ENCODE assay signal across 8 cellular contexts in the genomic region with DNA sequence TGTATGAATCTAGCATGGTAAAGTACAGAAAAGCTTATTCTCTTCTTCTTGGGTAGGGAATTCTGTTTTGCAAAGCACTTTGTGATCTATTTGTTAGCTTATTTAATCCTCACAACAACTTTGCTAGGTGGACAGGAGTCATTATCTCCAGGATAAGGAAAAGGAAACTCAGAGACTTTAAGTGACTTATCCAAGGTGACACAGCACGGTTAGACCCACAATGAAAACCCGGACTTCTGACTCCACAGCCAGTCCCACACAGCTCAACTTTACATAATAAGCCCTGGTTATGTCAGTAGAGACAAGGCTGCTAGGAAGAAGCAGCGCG. TPM values are rescaled to one million over a fixed set of nuclear protein-coding genes. Genes with fewer than 3 reads are reported as not detected.
DNase-seq lines count a peak whose midpoint lies in the region; FAIRE-seq and TF ChIP-seq lines count a peak whose summit lies in the region.

No MANE protein-coding gene starts in this region.

- no peak for FAIRE-seq in HTR-8/SVneo (lab: Jason Lieb, UNC)

- TF ChIP-seq CTCF in BE2C (IDR thresholded peaks at IDR 0.05; ENCODE audit: low read depth, low read length) = no peak
- TF ChIP-seq CTCF in Loucy (conservative IDR thresholded peaks at IDR 0.05; ENCODE audit: low read length) = no peak
- no peak for TF ChIP-seq CTCF in nephron (IDR thresholded peaks at IDR 0.05; ENCODE audit: unreplicated experiment in 3 of 3)

- H3K36me3 Mint-ChIP-seq in nephron (ENCODE audit: low read depth) = peaks cover 7% of the 10 kb centered on the region

- H3F3A ChIP-seq in Loucy (ENCODE audit: low read depth) = no peaks in the 10 kb centered on the region

- H3K9me2 ChIP-seq in Loucy (replicated peaks; ENCODE audit: low read depth, low read length) = no peaks in the 10 kb centered on the region

- H3K27me3 Mint-ChIP-seq in nephron (ENCODE audit: low read depth) = no peaks in the 10 kb centered on the region

- H3K4me1 Mint-ChIP-seq in nephron = peaks cover 5% of the 10 kb centered on the region

- H3K79me2 ChIP-seq in Loucy (ENCODE audit: insufficient read depth, low read length) = peaks cover 44% of the 10 kb centered on the region

- H3K4me1 ChIP-seq in BE2C (peaks cover 13% of the 10 kb centered on the region), Loucy (ENCODE audit: insufficient read depth, low read length, poor library complexity, severe bottlenecking) (peaks cover 35% of the 10 kb centered on the region), duodenal mucosa (ENCODE audit: control insufficient read depth in 1 of 2, insufficient read depth in 2 of 2, low read length in 2 of 2) (peaks cover 25 to 41% of the 10 kb centered on the region in 2 donors)

- peak overlapping the region; percentile 89 to 96 (median 92) for H3K4me3 Mint-ChIP-seq in nephron

- H3K27me3 ChIP-seq in BE2C (no peaks in the 10 kb centered on the region), Loucy (ENCODE audit: insufficient read depth, low read length, poor library complexity, severe bottlenecking) (peaks cover 9% of the 10 kb centered on the region), duodenal mucosa (ENCODE audit: control insufficient read depth in 1 of 2, insufficient read depth in 2 of 2, low read length in 2 of 2) (no peaks in the 10 kb centered on the region)

- peak overlapping the region; percentile 95 to 99 (median 98) for H3K27ac Mint-ChIP-seq in nephron

- no peaks in the 10 kb centered on the region for H3K9me3 ChIP-seq in BE2C
- no peaks in the 10 kb centered on the region for H3K9me3 ChIP-seq in Loucy (ENCODE audit: insufficient read depth, low read depth, low read length)
- no peaks in the 10 kb centered on the region for H3K9me3 ChIP-seq in duodenal mucosa (ENCODE audit: control insufficient read depth in 1 of 2, low read length in 2 of 2)

- no peaks in the 10 kb centered on the region for H3K9me3 Mint-ChIP-seq in nephron

- H3K36me3 ChIP-seq in BE2C (peaks cover 22% of the 10 kb centered on the region), Loucy (ENCODE audit: insufficient read depth, low read length) (0 out of 2 replicates have a peak, but pooled peaks cover 4% of the 10 kb centered on the region), duodenal mucosa (ENCODE audit: control insufficient read depth in 1 of 2, insufficient read depth in 2 of 2, low read length in 2 of 2) (peaks cover 6 to 19% of the 10 kb centered on the region in 2 donors)

- peak overlapping the region; percentile 99 for H3K9ac ChIP-seq in Loucy (ENCODE audit: low read depth, low read length, poor library complexity, severe bottlenecking)
- peak overlapping the region; percentile 99 for H3K9ac ChIP-seq in duodenal mucosa (ENCODE audit: low read depth in 1 of 2, low read length in 2 of 2)

- DNase-seq in BE2C (no peak), HCEC 1CT (no peak), HTR-8/SVneo (ENCODE audit: insufficient read length, low spot score) (no peak), anterior cingulate cortex (lab: John Stamatoyannopoulos, UW) (no peak), activated gamma-delta T cell (lab: John Stamatoyannopoulos, UW) (no peak)

- H2AFZ ChIP-seq in Loucy (ENCODE audit: low read length) = peak overlapping the region; percentile 97

- H3K4me2 ChIP-seq in Loucy (ENCODE audit: low read depth, low read length, poor library complexity, severe bottlenecking) = peak overlapping the region; percentile 68

- no peak overlapping the region for H3K27ac ChIP-seq in duodenal mucosa (ENCODE audit: low read depth, low read length)

- H3K4me3 ChIP-seq in BE2C (ENCODE audit: low read depth, low read length) = peak overlapping the region; percentile 79
- peak overlapping the region; percentile 99 for H3K4me3 ChIP-seq in Loucy (ENCODE audit: low read length, poor library complexity, severe bottlenecking)
- H3K4me3 ChIP-seq in duodenal mucosa (ENCODE audit: low read depth in 1 of 2, low read length in 2 of 2) = peak overlapping the region; percentile 97 to 98

- H4K20me1 ChIP-seq in Loucy (ENCODE audit: insufficient read depth, low read length, poor library complexity, severe bottlenecking) = peaks cover 29% of the 10 kb centered on the region

RNA-seq across cellular contexts. Expression of a gene that starts 0.4 kb away (rescaled TPM):
- polyA plus RNA-seq in BE2C (2012; ENCODE audit: insufficient read depth, insufficient read length, low read depth) = 637 TPM
